In the genomic region with DNA sequence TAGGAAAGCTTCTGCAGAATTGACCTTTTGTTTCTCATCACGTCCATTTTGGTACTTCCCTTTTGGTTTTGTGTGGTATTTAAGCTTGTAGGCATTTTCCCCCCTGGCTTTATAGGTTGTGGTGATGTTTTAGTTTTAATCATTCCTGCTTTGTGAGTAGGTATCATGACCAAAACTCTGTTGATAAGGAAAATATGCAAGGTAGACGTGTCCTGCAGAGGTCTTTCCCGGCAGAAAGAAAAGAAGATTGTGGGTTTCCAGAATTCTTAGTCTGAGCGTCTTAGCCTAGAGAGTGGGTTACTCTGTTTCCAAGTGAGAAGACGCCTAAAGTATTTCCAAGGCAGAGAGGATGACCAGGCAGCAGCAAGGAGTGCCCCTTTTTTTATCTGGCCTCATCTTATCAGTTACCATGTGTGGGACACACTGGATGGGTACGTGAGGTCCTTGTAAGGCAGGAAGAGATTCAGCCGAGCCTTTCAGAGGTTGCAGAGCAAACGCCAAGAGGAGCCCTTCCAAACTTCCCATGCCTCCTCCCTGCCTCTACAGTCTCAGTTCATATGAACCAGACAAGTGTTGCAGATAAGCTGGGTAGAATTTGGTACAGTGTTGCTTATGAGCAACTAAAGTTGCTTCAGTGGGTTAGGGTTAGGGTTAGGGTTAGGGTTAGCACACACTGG, we compare ENCODE assay signal across 17 cellular contexts. TPM values are rescaled to one million over a fixed set of nuclear protein-coding genes. Genes with fewer than 3 reads are reported as not detected.
DNase-seq lines count a peak whose midpoint lies in the region; TF ChIP-seq lines count a peak whose summit lies in the region.
"Had no signal": no experiment of that assay in that cellular context is flagged by ENCODE, and none has a peak within 500 bp of the region (broad histone marks: within the 10 kb centered on the region; RNA-seq: fewer than 3 reads in every experiment).

No MANE protein-coding gene starts in this region.

- H3K36me3 ChIP-seq in trophoblast cell (ENCODE audit: control insufficient read depth in 1 of 2, insufficient read depth in 2 of 2, low read length in 2 of 2): no peaks in the 10 kb centered on the region
- H3K36me3 ChIP-seq: BE2C had no signal

- H3K79me1 ChIP-seq in trophoblast cell (ENCODE audit: low read length): no peaks in the 10 kb centered on the region

- DNase-seq in M059J (ENCODE audit: low read depth) (peak; percentile 68), coronary artery (ENCODE audit: low spot score) (peak; percentile 53), trophoblast cell (peak; percentile 65 to 88), T-helper 2 cell (no peak), GF-D8 (lab: John Stamatoyannopoulos, UW) (no peak)
- no peak for DNase-seq in effector CD4-positive, alpha-beta T cell
- DNase-seq: ACHN; BE2C; C1 segment of cervical spinal cord; Caco-2; CD4-positive, CD25-positive, alpha-beta regulatory T cell; DMS153; DMS79; GDM1; HCEC 1CT had no signal

- H3K9ac ChIP-seq in trophoblast cell (ENCODE audit: low read length): no peak overlapping the region

- no peak overlapping the region for H3K4ac ChIP-seq in trophoblast cell (ENCODE audit: low read depth, low read length)

- H3K14ac ChIP-seq in trophoblast cell (ENCODE audit: low read length): no peak overlapping the region

- no peaks in the 10 kb centered on the region for H3K27me3 ChIP-seq in trophoblast cell (ENCODE audit: insufficient read depth, low read length)
- H3K27me3 ChIP-seq: BE2C had no signal

- H3K27ac ChIP-seq in coronary artery (no peak overlapping the region), trophoblast cell (ENCODE audit: low read depth, low read length) (no peak overlapping the region)

- no peak overlapping the region for H2AFZ ChIP-seq in trophoblast cell (ENCODE audit: insufficient read depth, low read length, poor library complexity)
- H2AFZ ChIP-seq: GM23338 had no signal

- H2BK120ac ChIP-seq in trophoblast cell (ENCODE audit: insufficient read depth, low read length, poor library complexity): no peak overlapping the region

- H3K9me3 ChIP-seq in trophoblast cell (ENCODE audit: insufficient read depth, low read depth, low read length): peaks cover 2% of the 10 kb centered on the region
- H3K9me3 ChIP-seq: BE2C, Caco-2 had no signal

- H4K91ac ChIP-seq in trophoblast cell (ENCODE audit: low read depth, low read length): no peak overlapping the region

- no CpG with 5 or more reads among the region's 8 CpGs for WGBS in trophoblast cell (ENCODE audit: extremely low coverage, insufficient coverage, insufficient read length)

- TF ChIP-seq CTCF in coronary artery (IDR thresholded peaks at IDR 0.05): no peak

- H3K79me2 ChIP-seq in trophoblast cell (ENCODE audit: control insufficient read depth, insufficient read depth, low read length, poor library complexity): no peaks in the 10 kb centered on the region

- H3K4me2 ChIP-seq in trophoblast cell (ENCODE audit: low read length): no peak overlapping the region
- H3K4me2 ChIP-seq: GM23338 had no signal

- H3K23ac ChIP-seq in trophoblast cell (ENCODE audit: low read length): no peak overlapping the region

- no peaks in the 10 kb centered on the region for H3K4me1 ChIP-seq in trophoblast cell (ENCODE audit: control insufficient read depth in 1 of 2, insufficient read depth in 2 of 2, low read length in 2 of 2)
- H3K4me1 ChIP-seq: BE2C had no signal

- H4K8ac ChIP-seq in trophoblast cell (ENCODE audit: low read depth, low read length): no peak overlapping the region

- no peak overlapping the region for H4K12ac ChIP-seq in trophoblast cell (ENCODE audit: low read depth, low read length)

- H3K4me3 ChIP-seq in coronary artery: no peak overlapping the region
- H3K4me3 ChIP-seq in trophoblast cell (ENCODE audit: low read depth, low read length): no peak overlapping the region
- H3K4me3 ChIP-seq: GM23338 had no signal

- H2BK5ac ChIP-seq in trophoblast cell (ENCODE audit: low read depth, low read length, poor library complexity): no peak overlapping the region

- no peak overlapping the region for H2BK12ac ChIP-seq in trophoblast cell (ENCODE audit: low read length)

- no peak overlapping the region for H3K18ac ChIP-seq in trophoblast cell (ENCODE audit: low read length)

- H2AK5ac ChIP-seq in trophoblast cell (ENCODE audit: low read length): no peak overlapping the region

RNA-seq across cellular contexts. Expression of a gene that starts 58.8 kb away (rescaled TPM):
- 2.2 and 3.1 TPM in 2 replicates for total RNA-seq in M059J (2014; rRNA removed; shearing (Covaris generic))
- polyA plus RNA-seq in trophoblast cell (2013): 0.57 and 0.67 TPM in 2 replicates
- total RNA-seq: CD4-positive, CD25-positive, alpha-beta regulatory T cell; HT-29 had no signal
- polyA plus RNA-seq: CD4-positive, CD25-positive, alpha-beta regulatory T cell had no signal

Comparison
In these comparisons a context has a peak if more than half of its experiments do, and no peak if none do; other contexts are left out.
1. DNase-seq: peak in M059J (single experiment), coronary artery (single experiment) and trophoblast cell (2 of 2); none in effector CD4-positive, alpha-beta T cell (single experiment), T-helper 2 cell (0 of 5) and GF-D8 (single experiment).